In genomic region chr2:88171966-88172365, GRCh38 we compare ENCODE assay signal across 13 cellular contexts. TPM values are rescaled to one million over a fixed set of nuclear protein-coding genes. Genes with fewer than 3 reads are reported as not detected.
"Had no signal": no experiment of that assay in that cellular context is flagged by ENCODE, and none has a peak within 500 bp of the region (broad histone marks: within the 10 kb centered on the region; RNA-seq: fewer than 3 reads in every experiment).

No MANE protein-coding gene starts in this region.

- H3K4me3 ChIP-seq: right atrium auricular region, skin epidermis, transverse colon had no signal

- H3K9me3 Mint-ChIP-seq: activated CD4-positive, alpha-beta memory T cell treated with anti-CD3 and anti-CD28 coated beads, Interleukin-2, amount 10 ng/mL, durations not matched to agents 7 days and 5 days; activated naive CD4-positive, alpha-beta T cell treated with anti-CD3 and anti-CD28 coated beads, Interleukin-2, amount 10 ng/mL, durations not matched to agents 7 days and 5 days; activated T-helper 1 cell treated with anti-CD3 and anti-CD28 coated beads, Interleukin-12 subunit alpha, Interleukin-12 subunit beta, Interleukin-2, Interleukin-4 antibody, amounts not matched to agents 30 ng/mL and 10 ng/mL and 1 ng/mL, durations not matched to agents 14 hours and 24 hours and 36 hours; endodermal cell had no signal

- H3K36me3 Mint-ChIP-seq: activated naive CD4-positive, alpha-beta T cell treated with anti-CD3 and anti-CD28 coated beads, Interleukin-2, amount 10 ng/mL, durations not matched to agents 7 days and 5 days had no signal

- H3K27ac Mint-ChIP-seq: activated CD4-positive, alpha-beta memory T cell treated with anti-CD3 and anti-CD28 coated beads, Interleukin-2, amount 10 ng/mL, durations not matched to agents 7 days and 5 days; activated naive CD4-positive, alpha-beta T cell treated with anti-CD3 and anti-CD28 coated beads, Interleukin-2, amount 10 ng/mL, durations not matched to agents 7 days and 5 days; activated T-helper 1 cell treated with anti-CD3 and anti-CD28 coated beads, Interleukin-12 subunit alpha, Interleukin-12 subunit beta, Interleukin-2, Interleukin-4 antibody, amounts not matched to agents 30 ng/mL and 10 ng/mL and 1 ng/mL, durations not matched to agents 14 hours and 24 hours and 36 hours; endodermal cell had no signal

- DNase-seq: activated CD4-positive, alpha-beta memory T cell treated with anti-CD3 and anti-CD28 coated beads, Interleukin-2, amount 10 ng/mL, durations not matched to agents 7 days and 5 days; activated naive CD4-positive, alpha-beta T cell treated with anti-CD3 and anti-CD28 coated beads, Interleukin-2, amount 10 ng/mL, durations not matched to agents 7 days and 5 days; amygdala; endodermal cell; transverse colon had no signal

- H3K9me3 ChIP-seq: neutrophil, right atrium auricular region, transverse colon had no signal

- H3K4me3 Mint-ChIP-seq: activated CD4-positive, alpha-beta memory T cell treated with anti-CD3 and anti-CD28 coated beads, Interleukin-2, amount 10 ng/mL, durations not matched to agents 7 days and 5 days had no signal

- H3K27me3 ChIP-seq: right atrium auricular region, transverse colon had no signal

- H3K36me3 ChIP-seq: neutrophil, right atrium auricular region, transverse colon had no signal

- H3K27ac ChIP-seq: neutrophil, skin epidermis had no signal

RNA-seq across cellular contexts. Expression of gene THNSL2, which starts 1.8 kb away (rescaled TPM):
- total RNA-seq: activated CD4-positive, alpha-beta memory T cell treated with anti-CD3 and anti-CD28 coated beads, Interleukin-2, amount 10 ng/mL, durations not matched to agents 7 days and 5 days; lung microvascular endothelial cell had no signal

RNA-seq across cellular contexts. Expression of gene FABP1, which starts 44.1 kb away (rescaled TPM):
- total RNA-seq: activated CD4-positive, alpha-beta memory T cell treated with anti-CD3 and anti-CD28 coated beads, Interleukin-2, amount 10 ng/mL, durations not matched to agents 7 days and 5 days; activated T-helper 1 cell treated with anti-CD3 and anti-CD28 coated beads, Interleukin-12 subunit alpha, Interleukin-12 subunit beta, Interleukin-2, Interleukin-4 antibody, amounts not matched to agents 30 ng/mL and 10 ng/mL and 1 ng/mL, durations not matched to agents 14 hours and 24 hours and 36 hours; chondrocyte; dermis microvascular lymphatic vessel endothelial cell; endodermal cell; lung microvascular endothelial cell; right atrium auricular region; subcutaneous adipose tissue had no signal
